Comparison of ENCODE assay signal across 1 cellular context in the genomic region with DNA sequence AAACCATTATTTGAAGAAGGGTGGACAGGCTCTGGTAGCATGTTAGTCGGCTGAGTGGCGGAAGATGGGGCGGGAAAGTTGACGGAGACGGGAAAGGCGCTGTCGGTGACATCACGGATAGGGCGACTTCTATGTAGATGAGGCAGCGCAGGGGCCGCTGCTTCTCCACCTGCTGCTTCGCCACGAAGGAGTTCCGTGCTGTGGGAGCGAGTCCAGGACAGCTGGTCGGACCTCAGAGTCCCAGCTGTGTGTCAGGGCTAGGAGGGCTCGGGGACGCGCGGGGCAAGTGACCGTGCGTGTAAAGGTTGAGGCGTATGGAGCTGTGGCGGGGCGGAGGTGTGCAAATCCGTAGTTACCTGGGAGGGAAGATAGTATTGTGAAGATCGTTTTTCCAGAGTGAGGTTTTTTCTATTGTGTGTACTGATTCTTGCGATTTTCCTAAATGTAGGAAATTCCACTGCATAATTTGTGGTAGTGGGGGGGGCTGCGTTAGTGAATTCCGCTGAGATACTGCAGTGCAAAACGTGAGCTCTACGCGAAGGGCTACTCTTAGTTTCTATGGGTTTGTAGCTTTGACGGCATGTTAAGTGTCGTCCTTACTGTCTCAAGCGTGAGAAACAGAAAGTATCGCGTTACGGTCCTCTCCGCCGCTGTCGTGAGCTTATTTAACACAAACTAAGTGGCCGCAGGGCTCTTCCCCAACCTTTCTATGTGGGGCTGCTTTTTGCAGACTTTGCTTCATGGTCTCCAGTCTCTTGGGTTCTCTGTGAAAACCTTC.
TF ChIP-seq lines count a peak whose summit lies in the region.

No MANE protein-coding gene starts in this region.

TF ChIP-seq in K562, 482 proteins besides CTCF, POLR2A, EP300 and RAD21 (continued from another document and continues in another):
- TF ChIP-seq, protein P1, sequence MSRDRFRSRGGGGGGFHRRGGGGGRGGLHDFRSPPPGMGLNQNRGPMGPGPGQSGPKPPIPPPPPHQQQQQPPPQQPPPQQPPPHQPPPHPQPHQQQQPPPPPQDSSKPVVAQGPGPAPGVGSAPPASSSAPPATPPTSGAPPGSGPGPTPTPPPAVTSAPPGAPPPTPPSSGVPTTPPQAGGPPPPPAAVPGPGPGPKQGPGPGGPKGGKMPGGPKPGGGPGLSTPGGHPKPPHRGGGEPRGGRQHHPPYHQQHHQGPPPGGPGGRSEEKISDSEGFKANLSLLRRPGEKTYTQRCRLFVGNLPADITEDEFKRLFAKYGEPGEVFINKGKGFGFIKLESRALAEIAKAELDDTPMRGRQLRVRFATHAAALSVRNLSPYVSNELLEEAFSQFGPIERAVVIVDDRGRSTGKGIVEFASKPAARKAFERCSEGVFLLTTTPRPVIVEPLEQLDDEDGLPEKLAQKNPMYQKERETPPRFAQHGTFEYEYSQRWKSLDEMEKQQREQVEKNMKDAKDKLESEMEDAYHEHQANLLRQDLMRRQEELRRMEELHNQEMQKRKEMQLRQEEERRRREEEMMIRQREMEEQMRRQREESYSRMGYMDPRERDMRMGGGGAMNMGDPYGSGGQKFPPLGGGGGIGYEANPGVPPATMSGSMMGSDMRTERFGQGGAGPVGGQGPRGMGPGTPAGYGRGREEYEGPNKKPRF (IDR thresholded peaks at IDR 0.05; ENCODE audit: low read depth, low read length), result peak; percentile 87
- TF ChIP-seq PHF20 (IDR thresholded peaks at IDR 0.05; ENCODE audit: partially characterized antibody) (no peak), SMAD3 (CRISPR knock-in tag; conservative IDR thresholded peaks at IDR 0.05) (peak; percentile 97), MCM3 (IDR thresholded peaks at IDR 0.05) (no peak), POLR2G (IDR thresholded peaks at IDR 0.05; ENCODE audit: low read depth, low read length) (peak; percentile 83), TOE1 (IDR thresholded peaks at IDR 0.05; ENCODE audit: borderline replicate concordance) (peak; percentile 51; the same call in 1 of the 2 replicates), TOE1 (CRISPR knock-in tag; IDR thresholded peaks at IDR 0.05; ENCODE audit: borderline replicate concordance, low read depth) (no peak), PYGO2 (tag; IDR thresholded peaks at IDR 0.05) (0 out of 2 replicates have a peak, but pooled peaks have one; percentile 21), ZNF134 (CRISPR knock-in tag; conservative IDR thresholded peaks at IDR 0.05) (peak; percentile 66; the same call in 1 of the 2 replicates), HBP1 (CRISPR knock-in tag; IDR thresholded peaks at IDR 0.05) (peak; percentile 100), ZNF224 (CRISPR knock-in tag; IDR thresholded peaks at IDR 0.05) (no peak), TSC22D4 (tag; IDR thresholded peaks at IDR 0.05) (no peak), POLR2AphosphoS2 (IDR thresholded peaks at IDR 0.05; ENCODE audit: low read length) (peak; percentile 93), POLR3G (IDR thresholded peaks at IDR 0.05; ENCODE audit: extremely low read depth, insufficient read length, insufficient replicate concordance) (no peak), ZNF551 (CRISPR knock-in tag; IDR thresholded peaks at IDR 0.05) (peak; percentile 97), CSDE1 (IDR thresholded peaks at IDR 0.05) (peak in 1 of 2 experiments; percentile 77; a peak in 2 of 4 replicates), KHSRP (IDR thresholded peaks at IDR 0.05) (peak; percentile 87), NFIX (CRISPR knock-in tag; IDR thresholded peaks at IDR 0.05; ENCODE audit: low read depth) (peak; percentile 8; the same call in 1 of the 2 replicates), MXI1 (IDR thresholded peaks at IDR 0.05; ENCODE audit: low read depth, low read length) (no peak), ZNF174 (CRISPR knock-in tag; IDR thresholded peaks at IDR 0.05) (0 out of 2 replicates have a peak, but pooled peaks have one; percentile 83), MLLT1 (IDR thresholded peaks at IDR 0.05) (peak in 1 of 2 experiments; percentile 68; a peak in 1 of 4 replicates), CTBP1 (IDR thresholded peaks at IDR 0.05; ENCODE audit: borderline replicate concordance) (peak; percentile 52), TEAD4 (IDR thresholded peaks at IDR 0.05; ENCODE audit: low read length) (peak; percentile 82), TEAD4 (CRISPR knock-in tag; IDR thresholded peaks at IDR 0.05; ENCODE audit: borderline replicate concordance) (no peak), NRF1 (conservative IDR thresholded peaks at IDR 0.05 in 1 of 2, IDR thresholded peaks at IDR 0.05 in 1 of 2) (peak; percentile 25 to 33; a peak in 2 of 4 replicates), KAT7 (CRISPR knock-in tag; IDR thresholded peaks at IDR 0.05; ENCODE audit: borderline replicate concordance) (no peak), DLX4 (CRISPR knock-in tag; IDR thresholded peaks at IDR 0.05) (peak; percentile 96), CREB5 (CRISPR knock-in tag; IDR thresholded peaks at IDR 0.05) (peak; percentile 95), MAFG (tag; conservative IDR thresholded peaks at IDR 0.05) (no peak), MYNN (IDR thresholded peaks at IDR 0.05) (0 out of 2 replicates have a peak, but pooled peaks have one; percentile 33), MYNN (CRISPR knock-in tag; IDR thresholded peaks at IDR 0.05) (no peak), BCLAF1 (IDR thresholded peaks at IDR 0.05; ENCODE audit: borderline replicate concordance in 1 of 2, control insufficient read depth in 1 of 2, low read depth in 2 of 2, low read length in 1 of 2) (peak; percentile 29 to 98; a peak in 3 of 4 replicates), MAFF (IDR thresholded peaks at IDR 0.05; ENCODE audit: low read length) (no peak; the same call in 1 of the 2 replicates), ZFPM2 (CRISPR knock-in tag; IDR thresholded peaks at IDR 0.05) (peak; percentile 97), STAT5B (CRISPR knock-in tag; IDR thresholded peaks at IDR 0.05) (no peak), RBM25 (IDR thresholded peaks at IDR 0.05; ENCODE audit: low read depth, low read length, severe bottlenecking) (no peak), HMG20B (CRISPR knock-in tag; IDR thresholded peaks at IDR 0.05) (peak; percentile 96), ZBED1 (IDR thresholded peaks at IDR 0.05) (peak; percentile 99), KDM4B (IDR thresholded peaks at IDR 0.05; ENCODE audit: borderline replicate concordance in 2 of 2, low read depth in 1 of 2) (peak in 1 of 2 experiments; percentile 92; a peak in 2 of 4 replicates), FOS (IDR thresholded peaks at IDR 0.05; ENCODE audit: extremely low read depth, insufficient read length) (no peak), FUS (optimal IDR thresholded peaks at IDR 0.05; ENCODE audit: low read depth, low read length) (peak; percentile 56), RBM14 (IDR thresholded peaks at IDR 0.05; ENCODE audit: borderline replicate concordance, insufficient read depth, low read depth, low read length) (no peak), CBX1 (IDR thresholded peaks at IDR 0.05; ENCODE audit: low read depth) (peak; percentile 100), CHD1 (IDR thresholded peaks at IDR 0.05; ENCODE audit: low read length) (no peak)
- TF ChIP-seq, protein P2, sequence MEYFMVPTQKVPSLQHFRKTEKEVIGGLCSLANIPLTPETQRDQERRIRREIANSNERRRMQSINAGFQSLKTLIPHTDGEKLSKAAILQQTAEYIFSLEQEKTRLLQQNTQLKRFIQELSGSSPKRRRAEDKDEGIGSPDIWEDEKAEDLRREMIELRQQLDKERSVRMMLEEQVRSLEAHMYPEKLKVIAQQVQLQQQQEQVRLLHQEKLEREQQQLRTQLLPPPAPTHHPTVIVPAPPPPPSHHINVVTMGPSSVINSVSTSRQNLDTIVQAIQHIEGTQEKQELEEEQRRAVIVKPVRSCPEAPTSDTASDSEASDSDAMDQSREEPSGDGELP (CRISPR knock-in tag; IDR thresholded peaks at IDR 0.05; ENCODE audit: borderline replicate concordance), result peak; percentile 65; the same call in 1 of the 2 replicates
- TF ChIP-seq, protein P3, sequence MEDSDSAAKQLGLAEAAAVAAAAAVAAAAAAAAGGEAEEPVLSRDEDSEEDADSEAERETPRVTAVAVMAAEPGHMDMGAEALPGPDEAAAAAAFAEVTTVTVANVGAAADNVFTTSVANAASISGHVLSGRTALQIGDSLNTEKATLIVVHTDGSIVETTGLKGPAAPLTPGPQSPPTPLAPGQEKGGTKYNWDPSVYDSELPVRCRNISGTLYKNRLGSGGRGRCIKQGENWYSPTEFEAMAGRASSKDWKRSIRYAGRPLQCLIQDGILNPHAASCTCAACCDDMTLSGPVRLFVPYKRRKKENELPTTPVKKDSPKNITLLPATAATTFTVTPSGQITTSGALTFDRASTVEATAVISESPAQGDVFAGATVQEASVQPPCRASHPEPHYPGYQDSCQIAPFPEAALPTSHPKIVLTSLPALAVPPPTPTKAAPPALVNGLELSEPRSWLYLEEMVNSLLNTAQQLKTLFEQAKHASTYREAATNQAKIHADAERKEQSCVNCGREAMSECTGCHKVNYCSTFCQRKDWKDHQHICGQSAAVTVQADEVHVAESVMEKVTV (CRISPR knock-in tag; IDR thresholded peaks at IDR 0.05), result peak; percentile 87
- TF ChIP-seq, protein P4, sequence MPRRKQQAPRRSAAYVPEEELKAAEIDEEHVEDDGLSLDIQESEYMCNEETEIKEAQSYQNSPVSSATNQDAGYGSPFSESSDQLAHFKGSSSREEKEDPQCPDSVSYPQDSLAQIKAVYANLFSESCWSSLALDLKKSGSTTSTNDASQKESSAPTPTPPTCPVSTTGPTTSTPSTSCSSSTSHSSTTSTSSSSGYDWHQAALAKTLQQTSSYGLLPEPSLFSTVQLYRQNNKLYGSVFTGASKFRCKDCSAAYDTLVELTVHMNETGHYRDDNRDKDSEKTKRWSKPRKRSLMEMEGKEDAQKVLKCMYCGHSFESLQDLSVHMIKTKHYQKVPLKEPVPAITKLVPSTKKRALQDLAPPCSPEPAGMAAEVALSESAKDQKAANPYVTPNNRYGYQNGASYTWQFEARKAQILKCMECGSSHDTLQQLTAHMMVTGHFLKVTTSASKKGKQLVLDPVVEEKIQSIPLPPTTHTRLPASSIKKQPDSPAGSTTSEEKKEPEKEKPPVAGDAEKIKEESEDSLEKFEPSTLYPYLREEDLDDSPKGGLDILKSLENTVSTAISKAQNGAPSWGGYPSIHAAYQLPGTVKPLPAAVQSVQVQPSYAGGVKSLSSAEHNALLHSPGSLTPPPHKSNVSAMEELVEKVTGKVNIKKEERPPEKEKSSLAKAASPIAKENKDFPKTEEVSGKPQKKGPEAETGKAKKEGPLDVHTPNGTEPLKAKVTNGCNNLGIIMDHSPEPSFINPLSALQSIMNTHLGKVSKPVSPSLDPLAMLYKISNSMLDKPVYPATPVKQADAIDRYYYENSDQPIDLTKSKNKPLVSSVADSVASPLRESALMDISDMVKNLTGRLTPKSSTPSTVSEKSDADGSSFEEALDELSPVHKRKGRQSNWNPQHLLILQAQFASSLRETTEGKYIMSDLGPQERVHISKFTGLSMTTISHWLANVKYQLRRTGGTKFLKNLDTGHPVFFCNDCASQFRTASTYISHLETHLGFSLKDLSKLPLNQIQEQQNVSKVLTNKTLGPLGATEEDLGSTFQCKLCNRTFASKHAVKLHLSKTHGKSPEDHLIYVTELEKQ (CRISPR knock-in tag; IDR thresholded peaks at IDR 0.05), result peak; percentile 76
